24 cellular contexts compared by ENCODE assay signal in the genomic region with DNA sequence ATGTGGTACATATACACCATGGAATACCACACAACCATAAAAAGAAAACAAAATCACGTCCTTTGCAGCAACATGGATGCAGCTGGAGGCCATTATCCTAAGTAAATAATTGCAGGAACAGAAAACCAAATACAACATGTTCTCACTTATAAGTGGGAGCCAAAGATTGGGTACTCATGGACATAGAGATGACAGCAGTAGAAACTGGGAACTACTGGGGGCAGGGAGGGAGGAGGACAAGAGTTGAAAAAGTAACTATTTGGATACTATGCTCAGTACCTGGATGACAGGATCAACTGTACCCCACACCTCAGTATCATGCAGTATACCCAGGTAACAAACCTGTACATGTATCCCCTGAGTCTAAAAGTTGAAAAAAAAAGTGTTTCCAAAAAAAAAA.
"Had no signal": no experiment of that assay in that cellular context is flagged by ENCODE, and none has a peak within 500 bp of the region (broad histone marks: within the 10 kb centered on the region; RNA-seq: fewer than 3 reads in every experiment).

No MANE protein-coding gene starts in this region.

- H3K4me2 ChIP-seq: KMS-11, PC-9 had no signal

- H3K27ac ChIP-seq: KMS-11, PC-9, SJSA1, SK-N-MC had no signal

- DNase-seq: IMR-90, MV-4-11, NCI-H1048, NCI-H1105, NCI-H1417, NCI-H1436 treated with DMSO at 0.1 percent for 48 hours, NCI-H1694, NCI-H187 treated with DMSO at 0.1 percent for 48 hours, NCI-H2029 treated with DMSO at 0.1 percent for 48 hours, NCI-H2107, NCI-H226, NCI-H446, NCI-H510A, NCI-H524 treated with DMSO at 0.1 percent for 48 hours, NCI-H69, NCI-H774, OCI-M1, PC-9, Peyer's patch, Right ventricle myocardium superior, SIG-M5 had no signal

- H3K27me3 ChIP-seq: Peyer's patch, SJSA1 had no signal

- H2AFZ ChIP-seq: PC-9 had no signal

- H3K4me3 ChIP-seq: PC-9, Peyer's patch, SJSA1, SK-N-MC had no signal

- H3K9ac ChIP-seq: KMS-11 had no signal

- H3K9me3 ChIP-seq: Peyer's patch, SJSA1 had no signal

- H3K36me3 ChIP-seq: Peyer's patch, SJSA1 had no signal

- H3K4me1 ChIP-seq: Peyer's patch had no signal
